Comparison of ENCODE assay signal across 23 cellular contexts in genomic region chr9:99042620-99043019, GRCh38.
DNase-seq lines count a peak whose midpoint lies in the region; ATAC-seq, FAIRE-seq and TF ChIP-seq lines count a peak whose summit lies in the region.
"Had no signal": no experiment of that assay in that cellular context is flagged by ENCODE, and none has a peak within 500 bp of the region (broad histone marks: within the 10 kb centered on the region; RNA-seq: fewer than 3 reads in every experiment).

No MANE protein-coding gene starts in this region.

- H3K27ac Mint-ChIP-seq in activated CD4-positive, alpha-beta T cell treated with anti-CD3 and anti-CD28 coated beads, Interleukin-2, amount 10 ng/mL, durations not matched to agents 7 days and 5 days: peak overlapping the region; percentile 4
- H3K27ac Mint-ChIP-seq: B cell; CD4-positive, alpha-beta T cell; GM23338; H9; HFFc6 had no signal

- ATAC-seq in Right ventricle myocardium superior (ENCODE audit: poor library complexity) (no peak), HG03045 (IDR thresholded peaks at IDR 0.05; ENCODE audit: unreplicated experiment) (no peak), GM21447 (IDR thresholded peaks at IDR 0.05; ENCODE audit: unreplicated experiment) (no peak)
- ATAC-seq: GM12878, GM23338 had no signal

- H4K20me1 ChIP-seq in endothelial cell of umbilical vein (replicated peaks; ENCODE audit: control insufficient read depth, extremely low read depth, insufficient read depth, low read length): no peaks in the 10 kb centered on the region
- H4K20me1 ChIP-seq: BLaER1 had no signal

- no peak overlapping the region for H2AFZ ChIP-seq in endothelial cell of umbilical vein (ENCODE audit: low read depth, low read length)
- H2AFZ ChIP-seq: GM23338 had no signal

- FAIRE-seq in endothelial cell of umbilical vein (lab: Jason Lieb, UNC): no peak
- FAIRE-seq: A204.1, D721Med, GM12878, GM19239 had no signal

- H3K4me2 ChIP-seq in endothelial cell of umbilical vein (ENCODE audit: insufficient read depth, low read length): no peak overlapping the region
- H3K4me2 ChIP-seq: BLaER1, GM23338 had no signal

- CTCF ChIA-PET in activated CD4-positive, alpha-beta T cell treated with anti-CD3 and anti-CD28 coated beads, Interleukin-2, amount 10 ng/mL, durations not matched to agents 7 days and 5 days (lab: Charles Lee): interaction anchor here (3.1 kb wide), 1 partner anchor 9 kb away, joined by 17 read pairs; no protein-coding TSS in a partner anchor
- CTCF ChIA-PET in endothelial cell of umbilical vein (lab: Charles Lee): no interaction called here

- no TSS peak for BruUV-seq in endothelial cell of umbilical vein (replicated peaks; lab: Mats Ljungman, UMichigan)

- H3K4me1 ChIP-seq in left ventricle myocardium inferior: peaks cover 24% of the 10 kb centered on the region
- H3K4me1 ChIP-seq in endothelial cell of umbilical vein (ENCODE audit: control insufficient read depth, extremely low read depth, insufficient read depth, low read length): peaks cover 6% of the 10 kb centered on the region

- no peak overlapping the region for H3K9ac ChIP-seq in endothelial cell of umbilical vein (replicated peaks; ENCODE audit: extremely low read depth, insufficient read depth, low read length)
- H3K9ac ChIP-seq: BLaER1 had no signal

- no peak for TF ChIP-seq POLR2A in endothelial cell of umbilical vein (IDR thresholded peaks at IDR 0.05; ENCODE audit: low read depth, low read length)

- H3K9me3 ChIP-seq in left ventricle myocardium inferior (replicated peaks) (no peaks in the 10 kb centered on the region), endothelial cell of umbilical vein (replicated peaks; ENCODE audit: control insufficient read depth, insufficient read depth, low read length) (no peaks in the 10 kb centered on the region)

- TF ChIP-seq CTCF in left ventricle myocardium inferior (IDR thresholded peaks at IDR 0.05; ENCODE audit: borderline replicate concordance): no peak
- TF ChIP-seq CTCF in endothelial cell of umbilical vein (IDR thresholded peaks at IDR 0.05; ENCODE audit: extremely low read depth in 1 of 2, insufficient read depth in 1 of 2, low read depth in 1 of 2, low read length in 2 of 2): no peak

- peaks cover 29% of the 10 kb centered on the region for H3K4me1 Mint-ChIP-seq in activated CD4-positive, alpha-beta T cell treated with anti-CD3 and anti-CD28 coated beads, Interleukin-2, amount 10 ng/mL, durations not matched to agents 7 days and 5 days

- H3K27me3 ChIP-seq in left ventricle myocardium inferior (ENCODE audit: low read depth) (no peaks in the 10 kb centered on the region), endothelial cell of umbilical vein (ENCODE audit: control insufficient read depth in 2 of 2, insufficient read depth in 2 of 2, low read length in 2 of 2) (no peaks in the 10 kb centered on the region)
- H3K27me3 ChIP-seq: BLaER1 had no signal

- peaks cover 70% of the 10 kb centered on the region for H3K36me3 ChIP-seq in left ventricle myocardium inferior
- no peaks in the 10 kb centered on the region for H3K36me3 ChIP-seq in endothelial cell of umbilical vein (ENCODE audit: control insufficient read depth in 2 of 2, extremely low read depth in 1 of 2, insufficient read depth in 2 of 2, low read length in 2 of 2)
- H3K36me3 ChIP-seq: BLaER1 had no signal

- DNase-seq in activated CD4-positive, alpha-beta T cell treated with anti-CD3 and anti-CD28 coated beads, Interleukin-2, amount 10 ng/mL, durations not matched to agents 7 days and 5 days: no peak
- DNase-seq in activated CD4-positive, alpha-beta T cell treated with anti-CD3 and anti-CD28 coated beads for 1 hour: no peak
- DNase-seq in left ventricle myocardium inferior: no peak
- DNase-seq in Right ventricle myocardium superior: no peak
- peak; percentile 11 for DNase-seq in endothelial cell of umbilical vein (ENCODE audit: low read depth, low spot score)
- DNase-seq: CD4-positive, alpha-beta T cell; CD8-positive, alpha-beta memory T cell; DMS 273 treated with DMSO at 0.1 percent for 48 hours; DMS79; EL; GDM1; H9; HFFc6 had no signal

- H3K27me3 Mint-ChIP-seq in activated CD4-positive, alpha-beta T cell treated with anti-CD3 and anti-CD28 coated beads, Interleukin-2, amount 10 ng/mL, durations not matched to agents 7 days and 5 days: peaks cover 5% of the 10 kb centered on the region
- H3K27me3 Mint-ChIP-seq: B cell; CD4-positive, alpha-beta T cell; CD8-positive, alpha-beta memory T cell had no signal

- H3K4me3 ChIP-seq in left ventricle myocardium inferior (no peak overlapping the region), endothelial cell of umbilical vein (replicated peaks in 1 of 3; ENCODE audit: insufficient read depth in 1 of 3, low read depth in 1 of 3, low read length in 3 of 3) (no peak overlapping the region)
- H3K4me3 ChIP-seq: BLaER1, GM12878, GM23338 had no signal

- no peaks in the 10 kb centered on the region for H3K9me1 ChIP-seq in endothelial cell of umbilical vein (replicated peaks; ENCODE audit: control insufficient read depth, extremely low read depth, insufficient read depth, low read length)

- H3K36me3 Mint-ChIP-seq in activated CD4-positive, alpha-beta T cell treated with anti-CD3 and anti-CD28 coated beads, Interleukin-2, amount 10 ng/mL, durations not matched to agents 7 days and 5 days (ENCODE audit: low read depth): peaks cover 12% of the 10 kb centered on the region

- no peaks in the 10 kb centered on the region for H3K79me2 ChIP-seq in endothelial cell of umbilical vein (ENCODE audit: control insufficient read depth, insufficient read depth, low read length)

- intact Hi-C loops in left ventricle myocardium inferior (cut with micrococcal nuclease): no loop called here
- intact Hi-C loops in Right ventricle myocardium superior (cut with DNase I): no loop called here
- intact Hi-C loops in endothelial cell of umbilical vein (cut with micrococcal nuclease): no loop called here

- dilution Hi-C loops in endothelial cell of umbilical vein (cut with MboI; ENCODE audit: extremely low pct_ligation_motif_present, low sequenced_read_pairs): no loop called here

- POLR2A ChIA-PET in activated CD4-positive, alpha-beta T cell treated with anti-CD3 and anti-CD28 coated beads, Interleukin-2, amount 10 ng/mL, durations not matched to agents 7 days and 5 days (lab: Charles Lee): no interaction called here
- POLR2A ChIA-PET in endothelial cell of umbilical vein (lab: Charles Lee): no interaction called here

- H3K27ac ChIP-seq in left ventricle myocardium inferior (replicated peaks) (peak overlapping the region; percentile 60), endothelial cell of umbilical vein (ENCODE audit: insufficient read depth, low read depth, low read length) (no peak overlapping the region)
- H3K27ac ChIP-seq: 22Rv1, BLaER1 had no signal

- peaks cover 14% of the 10 kb centered on the region for H3K9me3 Mint-ChIP-seq in activated CD4-positive, alpha-beta T cell treated with anti-CD3 and anti-CD28 coated beads, Interleukin-2, amount 10 ng/mL, durations not matched to agents 7 days and 5 days

- no peak overlapping the region for H3K4me3 Mint-ChIP-seq in activated CD4-positive, alpha-beta T cell treated with anti-CD3 and anti-CD28 coated beads, Interleukin-2, amount 10 ng/mL, durations not matched to agents 7 days and 5 days
- H3K4me3 Mint-ChIP-seq: B cell; CD4-positive, alpha-beta T cell; CD8-positive, alpha-beta memory T cell; GM23338; H9; HFFc6 had no signal

TF ChIP-seq in endothelial cell of umbilical vein, 7 proteins besides CTCF, POLR2A, EP300 and RAD21:
- TF ChIP-seq EZH2 (IDR thresholded peaks at IDR 0.05; ENCODE audit: borderline replicate concordance, low read depth, low read length, severe bottlenecking): no peak
